Comparison of ENCODE assay signal across 10 cellular contexts in genomic region chr12:10563002-10563401, GRCh38. TPM values are rescaled to one million over a fixed set of nuclear protein-coding genes. Genes with fewer than 3 reads are reported as not detected.
"Had no signal": no experiment of that assay in that cellular context is flagged by ENCODE, and none has a peak within 500 bp of the region (broad histone marks: within the 10 kb centered on the region; RNA-seq: fewer than 3 reads in every experiment).

No MANE protein-coding gene starts in this region.

- ATAC-seq: activated CD4-positive, alpha-beta T cell treated with anti-CD3 and anti-CD28 coated beads for 36 hours; activated T-helper 17 cell treated with anti-CD3 and anti-CD28 coated beads, Interleukin-2, amount 50 U/mL, for 72 hours; body of pancreas; SK-N-SH treated with all-trans-retinoic acid at 6 μM for 48 hours had no signal

- H3K4me1 Mint-ChIP-seq: activated T-helper 17 cell treated with anti-CD3 and anti-CD28 coated beads, Interleukin-2, amount 50 U/mL, for 72 hours; naive B cell had no signal

- H3K9me3 Mint-ChIP-seq: activated CD4-positive, alpha-beta memory T cell treated with anti-CD3 and anti-CD28 coated beads for 36 hours; activated T-helper 17 cell treated with anti-CD3 and anti-CD28 coated beads, Interleukin-2, amount 50 U/mL, for 72 hours; naive B cell had no signal

- H3K4me3 Mint-ChIP-seq: activated CD4-positive, alpha-beta memory T cell treated with anti-CD3 and anti-CD28 coated beads for 36 hours; activated CD4-positive, alpha-beta T cell treated with anti-CD3 and anti-CD28 coated beads for 36 hours; activated T-helper 17 cell treated with anti-CD3 and anti-CD28 coated beads, Interleukin-2, amount 50 U/mL, for 72 hours; naive B cell had no signal

- H3K36me3 Mint-ChIP-seq: activated CD4-positive, alpha-beta memory T cell treated with anti-CD3 and anti-CD28 coated beads for 36 hours; naive B cell had no signal

- DNase-seq: activated CD4-positive, alpha-beta memory T cell treated with anti-CD3 and anti-CD28 coated beads for 36 hours; activated CD8-positive, alpha-beta memory T cell treated with anti-CD3 and anti-CD28 coated beads, Interleukin-2, amount 50 U/mL, for 48 hours; activated naive CD4-positive, alpha-beta T cell treated with Interleukin-2 at 50 U/mL for 16 hours; WERI-Rb-1 had no signal

- H3K27ac Mint-ChIP-seq: activated CD4-positive, alpha-beta memory T cell treated with anti-CD3 and anti-CD28 coated beads for 36 hours; activated CD4-positive, alpha-beta T cell treated with anti-CD3 and anti-CD28 coated beads for 36 hours; activated T-helper 17 cell treated with anti-CD3 and anti-CD28 coated beads, Interleukin-2, amount 50 U/mL, for 72 hours; naive B cell had no signal

RNA-seq across cellular contexts. Expression of gene EIF2S3B, which starts 57.3 kb away (rescaled TPM):
- total RNA-seq: right atrium auricular region had no signal
